Comparison of ENCODE assay signal across 14 cellular contexts in the genomic region with DNA sequence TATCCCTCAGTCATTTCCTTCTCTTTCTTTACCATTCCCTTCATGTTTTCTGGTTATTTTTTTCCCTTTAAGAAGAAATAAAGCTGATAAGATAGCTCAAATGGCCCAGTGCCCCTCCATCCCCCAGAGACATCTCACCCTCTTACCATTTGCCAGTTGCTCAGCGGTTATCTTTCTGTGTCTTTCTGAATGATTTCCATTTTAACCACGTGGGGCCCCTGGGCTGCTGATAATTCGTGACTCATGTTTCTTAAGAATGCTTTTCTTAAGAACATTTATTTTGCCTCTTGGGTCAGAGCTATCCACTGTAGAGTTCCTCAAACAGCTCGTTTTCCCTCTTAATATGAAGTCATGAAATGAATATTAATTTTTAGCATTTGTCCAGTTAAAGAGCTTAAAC.
DNase-seq lines count a peak whose midpoint lies in the region; ATAC-seq and TF ChIP-seq lines count a peak whose summit lies in the region.
"Had no signal": no experiment of that assay in that cellular context is flagged by ENCODE, and none has a peak within 500 bp of the region (broad histone marks: within the 10 kb centered on the region; RNA-seq: fewer than 3 reads in every experiment).

No MANE protein-coding gene starts in this region.

- no peak for ATAC-seq in GM19467 (IDR thresholded peaks at IDR 0.05; ENCODE audit: unreplicated experiment)
- ATAC-seq: CD8-positive, alpha-beta T cell had no signal

- peak overlapping the region; percentile 68 for H3K27ac Mint-ChIP-seq in dendritic cell treated with granulocyte-macrophage colony-stimulating factor and Interleukin-4, amounts not matched to agents 40 ng/mL and 50 ng/mL, for 4 days
- peak overlapping the region; percentile 13 for H3K27ac Mint-ChIP-seq in neural crest cell (ENCODE audit: unreplicated experiment)
- no peak overlapping the region for H3K27ac Mint-ChIP-seq in activated CD4-positive, alpha-beta memory T cell treated with anti-CD3 and anti-CD28 coated beads, Interleukin-2, amount 10 ng/mL, durations not matched to agents 7 days and 5 days
- H3K27ac Mint-ChIP-seq: CD8-positive, alpha-beta T cell; IgD-negative memory B cell had no signal

- peaks cover 19% of the 10 kb centered on the region for H3K9me3 Mint-ChIP-seq in dendritic cell treated with granulocyte-macrophage colony-stimulating factor and Interleukin-4, amounts not matched to agents 40 ng/mL and 50 ng/mL, for 4 days
- H3K9me3 Mint-ChIP-seq in neural crest cell = peaks cover 6% of the 10 kb centered on the region
- H3K9me3 Mint-ChIP-seq in activated CD4-positive, alpha-beta memory T cell treated with anti-CD3 and anti-CD28 coated beads, Interleukin-2, amount 10 ng/mL, durations not matched to agents 7 days and 5 days = no peaks in the 10 kb centered on the region
- H3K9me3 Mint-ChIP-seq: CD8-positive, alpha-beta T cell; central memory CD8-positive, alpha-beta T cell had no signal

- POLR2A ChIA-PET in activated CD4-positive, alpha-beta memory T cell treated with anti-CD3 and anti-CD28 coated beads, Interleukin-2, amount 10 ng/mL, durations not matched to agents 7 days and 5 days (lab: Charles Lee) = no interaction called here

- no peaks in the 10 kb centered on the region for H3K36me3 Mint-ChIP-seq in dendritic cell treated with granulocyte-macrophage colony-stimulating factor and Interleukin-4, amounts not matched to agents 40 ng/mL and 50 ng/mL, for 4 days (ENCODE audit: low read depth)
- no peaks in the 10 kb centered on the region for H3K36me3 Mint-ChIP-seq in neural crest cell (ENCODE audit: low read depth)
- H3K36me3 Mint-ChIP-seq in activated CD4-positive, alpha-beta memory T cell treated with anti-CD3 and anti-CD28 coated beads, Interleukin-2, amount 10 ng/mL, durations not matched to agents 7 days and 5 days (ENCODE audit: low read depth) = no peaks in the 10 kb centered on the region
- H3K36me3 Mint-ChIP-seq: CD8-positive, alpha-beta T cell had no signal

- H3K27me3 Mint-ChIP-seq in dendritic cell treated with granulocyte-macrophage colony-stimulating factor and Interleukin-4, amounts not matched to agents 40 ng/mL and 50 ng/mL, for 4 days = no peaks in the 10 kb centered on the region
- no peaks in the 10 kb centered on the region for H3K27me3 Mint-ChIP-seq in neural crest cell (ENCODE audit: low read depth)
- peaks cover 33% of the 10 kb centered on the region for H3K27me3 Mint-ChIP-seq in activated CD4-positive, alpha-beta memory T cell treated with anti-CD3 and anti-CD28 coated beads, Interleukin-2, amount 10 ng/mL, durations not matched to agents 7 days and 5 days
- H3K27me3 Mint-ChIP-seq: IgD-negative memory B cell had no signal

- peaks cover 76% of the 10 kb centered on the region for H3K4me1 Mint-ChIP-seq in dendritic cell treated with granulocyte-macrophage colony-stimulating factor and Interleukin-4, amounts not matched to agents 40 ng/mL and 50 ng/mL, for 4 days (ENCODE audit: low read depth)
- peaks cover 11% of the 10 kb centered on the region for H3K4me1 Mint-ChIP-seq in neural crest cell
- peaks cover 13% of the 10 kb centered on the region for H3K4me1 Mint-ChIP-seq in activated CD4-positive, alpha-beta memory T cell treated with anti-CD3 and anti-CD28 coated beads, Interleukin-2, amount 10 ng/mL, durations not matched to agents 7 days and 5 days
- H3K4me1 Mint-ChIP-seq: central memory CD8-positive, alpha-beta T cell had no signal

- CTCF ChIA-PET in activated CD4-positive, alpha-beta memory T cell treated with anti-CD3 and anti-CD28 coated beads, Interleukin-2, amount 10 ng/mL, durations not matched to agents 7 days and 5 days (lab: Charles Lee) = interaction anchor here (1.1 to 1.3 kb wide), 3 partner anchors 13 to 395 kb away, joined by 3 read pairs; no protein-coding TSS in a partner anchor

- no peak overlapping the region for H3K4me3 Mint-ChIP-seq in dendritic cell treated with granulocyte-macrophage colony-stimulating factor and Interleukin-4, amounts not matched to agents 40 ng/mL and 50 ng/mL, for 4 days
- H3K4me3 Mint-ChIP-seq in neural crest cell = no peak overlapping the region
- H3K4me3 Mint-ChIP-seq in activated CD4-positive, alpha-beta memory T cell treated with anti-CD3 and anti-CD28 coated beads, Interleukin-2, amount 10 ng/mL, durations not matched to agents 7 days and 5 days = no peak overlapping the region
- H3K4me3 Mint-ChIP-seq: CD8-positive, alpha-beta T cell; central memory CD8-positive, alpha-beta T cell; IgD-negative memory B cell had no signal

- DNase-seq in Daoy (ENCODE audit: low read depth) = peak; percentile 37
- peak; percentile 95 for DNase-seq in NCI-H226
- no peak for DNase-seq in neural crest cell (ENCODE audit: low read depth, low spot score)
- no peak for DNase-seq in NCI-H2107 treated with DMSO at 0.1 percent for 48 hours (lab: John Stamatoyannopoulos, UW; ENCODE audit: unreplicated experiment)
- no peak for DNase-seq in activated CD4-positive, alpha-beta memory T cell treated with anti-CD3 and anti-CD28 coated beads, Interleukin-2, amount 10 ng/mL, durations not matched to agents 7 days and 5 days
- DNase-seq in ecto neural progenitor cell (ENCODE audit: low spot score) = no peak
- DNase-seq: activated CD4-positive, alpha-beta T cell treated with anti-CD3 and anti-CD28 coated beads for 4 hours; CD8-positive, alpha-beta T cell; esophagus squamous epithelium; NCI-H2081 had no signal

- no peak for TF ChIP-seq CTCF in neural crest cell (conservative IDR thresholded peaks at IDR 0.05)

- intact Hi-C loops in dendritic cell treated with granulocyte-macrophage colony-stimulating factor and Interleukin-4, amounts not matched to agents 40 ng/mL and 50 ng/mL, for 4 days (cut with micrococcal nuclease) = no loop called here

Comparison
In these comparisons a context has a peak if more than half of its experiments do, and no peak if none do; other contexts are left out.
1. DNase-seq: peak in Daoy (single experiment) and NCI-H226 (single experiment); none in neural crest cell (single experiment), NCI-H2107 treated with DMSO at 0.1 percent for 48 hours (single experiment), activated CD4-positive, alpha-beta memory T cell treated with anti-CD3 and anti-CD28 coated beads, Interleukin-2, amount 10 ng/mL, durations not matched to agents 7 days and 5 days (single experiment) and ecto neural progenitor cell (single experiment).